Comparison of ENCODE assay signal across 12 cellular contexts in the genomic region with DNA sequence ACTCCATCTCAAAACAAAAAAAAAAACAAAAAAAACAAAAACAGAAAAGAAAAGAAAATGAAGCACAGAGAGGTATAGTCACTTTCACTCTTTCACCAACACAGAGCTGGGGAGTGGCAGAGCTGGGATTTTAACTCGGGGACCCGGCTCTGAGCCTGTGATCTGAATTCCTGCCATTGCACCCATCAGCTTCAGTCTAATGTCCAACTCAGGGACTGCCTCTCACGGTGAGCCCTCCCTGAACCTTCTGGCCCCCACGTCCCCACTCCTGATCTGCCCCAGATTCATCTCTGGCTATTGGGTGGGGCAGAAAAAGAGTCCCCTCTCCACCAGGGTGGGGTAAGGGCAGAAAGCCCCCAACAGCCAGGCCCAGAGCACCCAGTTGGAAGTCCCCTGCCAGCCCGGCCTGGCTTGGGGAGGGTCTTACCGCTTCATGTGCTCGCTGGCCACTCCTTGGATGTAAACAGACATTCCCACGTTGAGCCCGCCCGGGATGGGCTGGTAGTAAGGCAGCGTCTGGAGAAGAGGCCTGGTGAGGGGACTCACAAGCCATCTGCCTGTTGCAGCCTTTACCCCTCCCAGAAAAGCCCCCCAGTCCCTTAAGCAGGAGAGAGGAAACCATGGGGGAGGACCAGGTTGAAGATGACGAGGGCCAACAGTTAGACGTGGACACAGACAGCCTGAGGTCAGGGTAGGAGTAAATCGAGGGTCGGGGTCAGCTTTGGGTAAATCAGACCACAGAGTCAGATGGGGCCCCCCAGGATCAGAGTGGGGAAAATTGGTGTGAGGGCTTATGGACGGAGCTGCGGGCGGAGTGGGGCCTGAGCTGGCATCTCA. TPM values are rescaled to one million over a fixed set of nuclear protein-coding genes. Genes with fewer than 3 reads are reported as not detected.
DNase-seq lines count a peak whose midpoint lies in the region; ATAC-seq and TF ChIP-seq lines count a peak whose summit lies in the region.
"Had no signal": no experiment of that assay in that cellular context is flagged by ENCODE, and none has a peak within 500 bp of the region (broad histone marks: within the 10 kb centered on the region; RNA-seq: fewer than 3 reads in every experiment).

No MANE protein-coding gene starts in this region.

- peak overlapping the region; percentile 75 for H3K27ac Mint-ChIP-seq in T-helper 17 cell
- H3K27ac Mint-ChIP-seq in neural progenitor cell, result peak overlapping the region; percentile 37

- no peaks in the 10 kb centered on the region for H4K20me1 ChIP-seq in neural progenitor cell (ENCODE audit: low read depth)

- no peaks in the 10 kb centered on the region for H3K27me3 ChIP-seq in neural progenitor cell

- no peak overlapping the region for H3K27ac ChIP-seq in neural progenitor cell
- H3K27ac ChIP-seq: prostate gland had no signal

- no peak for ATAC-seq in T-helper 17 cell

- H3K27me3 Mint-ChIP-seq in T-helper 17 cell (no peaks in the 10 kb centered on the region), neural progenitor cell (ENCODE audit: insufficient read depth, low read depth) (peaks cover 4% of the 10 kb centered on the region)

- no peak overlapping the region for H2AFZ ChIP-seq in neural progenitor cell (replicated peaks)

- no peak for TF ChIP-seq CTCF in neural progenitor cell (IDR thresholded peaks at IDR 0.05)

- H3K36me3 Mint-ChIP-seq in T-helper 17 cell (ENCODE audit: low read depth) (peaks cover 3% of the 10 kb centered on the region), neural progenitor cell (peaks cover 7% of the 10 kb centered on the region)

- H3F3A ChIP-seq in neural progenitor cell (ENCODE audit: low read depth), result peaks cover 4% of the 10 kb centered on the region

- H3K36me3 ChIP-seq in neural progenitor cell, result no peaks in the 10 kb centered on the region

- H3K9me3 Mint-ChIP-seq in neural progenitor cell, result no peaks in the 10 kb centered on the region

- no peaks in the 10 kb centered on the region for H3K9me3 ChIP-seq in T-helper 17 cell (ENCODE audit: control insufficient read depth, low read length, poor library complexity, severe bottlenecking)
- H3K9me3 ChIP-seq in neural progenitor cell (ENCODE audit: low read depth), result no peaks in the 10 kb centered on the region
- H3K9me3 ChIP-seq: prostate gland had no signal

- H3K4me3 Mint-ChIP-seq in T-helper 17 cell, result no peak overlapping the region
- no peak overlapping the region for H3K4me3 Mint-ChIP-seq in neural progenitor cell

- no peak overlapping the region for H3K4me2 ChIP-seq in neural progenitor cell

- peaks cover 3% of the 10 kb centered on the region for H3K4me1 ChIP-seq in neural progenitor cell
- H3K4me1 ChIP-seq: prostate gland had no signal

- H3K4me3 ChIP-seq in neural progenitor cell, result no peak overlapping the region
- H3K4me3 ChIP-seq: prostate gland had no signal

- no peaks in the 10 kb centered on the region for H3K79me2 ChIP-seq in neural progenitor cell (ENCODE audit: low read depth)

- H3K4me1 Mint-ChIP-seq in T-helper 17 cell (peaks cover 2% of the 10 kb centered on the region), neural progenitor cell (peaks cover 9% of the 10 kb centered on the region)

- no peak overlapping the region for H3K9ac ChIP-seq in neural progenitor cell

- DNase-seq in T-helper 17 cell (no peak), neural progenitor cell (ENCODE audit: low spot score) (no peak), NCI-H2029 treated with DMSO at 0.1 percent for 48 hours (lab: John Stamatoyannopoulos, UW) (no peak), NCI-H345 (lab: John Stamatoyannopoulos, UW) (no peak)
- DNase-seq: activated naive CD4-positive, alpha-beta T cell treated with Interleukin-2 at 50 U/mL for 16 hours; KG1; NCI-H146; NCI-H526 treated with DMSO at 0.1 percent for 48 hours; stimulated activated naive CD4-positive, alpha-beta T cell; T1000 had no signal

RNA-seq across cellular contexts. Expression of gene LGALS4, which starts 0.5 kb away (rescaled TPM):
- total RNA-seq in T-helper 17 cell, result 1 to 10 TPM; 1.7 to 2.4 TPM
- 0.31 TPM in 1 of 2 replicates, not detected in the other for total RNA-seq in neural progenitor cell (ENCODE audit: low replicate concordance)
- total RNA-seq: endothelial cell of umbilical vein had no signal

RNA-seq across cellular contexts. Expression of gene ECH1, which starts 19.4 kb away (rescaled TPM):
- total RNA-seq in T-helper 17 cell (10 to 100 TPM; 75.5 to 95.8 TPM), neural progenitor cell (ENCODE audit: low replicate concordance) (52.2 and 92.9 TPM in 2 replicates)

RNA-seq across cellular contexts. Expression of gene LGALS7B, which starts 23.2 kb away (rescaled TPM):
- total RNA-seq in T-helper 17 cell (not detected), neural progenitor cell (ENCODE audit: low replicate concordance) (not detected in 2 replicates)
- total RNA-seq: endothelial cell of umbilical vein had no signal

RNA-seq across cellular contexts. Expression of gene HNRNPL, which starts 37.6 kb away (rescaled TPM):
- total RNA-seq in T-helper 17 cell (100 to 1,000 TPM; 477 to 480 TPM), neural progenitor cell (ENCODE audit: low replicate concordance) (436 and 583 TPM in 2 replicates)

RNA-seq across cellular contexts. Expression of gene LGALS7, which starts 38.9 kb away (rescaled TPM):
- total RNA-seq in T-helper 17 cell (not detected), neural progenitor cell (ENCODE audit: low replicate concordance) (not detected in 2 replicates)
- total RNA-seq: endothelial cell of umbilical vein, prostate gland had no signal
